In genomic region chr9:118595719-118596305, GRCh38 we compare ENCODE assay signal across 8 cellular contexts.
DNase-seq lines count a peak whose midpoint lies in the region; ATAC-seq and TF ChIP-seq lines count a peak whose summit lies in the region.

No MANE protein-coding gene starts in this region.

- no peak overlapping the region for H3K27ac ChIP-seq in C4-2B
- no peak overlapping the region for H3K27ac ChIP-seq in thoracic aorta

- H3K4me3 ChIP-seq in Jurkat, Clone E6-1 (ENCODE audit: low read length) = no peak overlapping the region
- H3K4me3 ChIP-seq in thoracic aorta = no peak overlapping the region

- in situ Hi-C loops in SK-MEL-5 (cut with HindIII; ENCODE audit: low pct_unique_long_range_greater_than_20kb, low sequenced_read_pairs) (no loop called here), GM13976 (cut with MboI; ENCODE audit: low sequenced_read_pairs, unreplicated experiment) (loop anchor here (10.0 kb wide), 1 partner anchor 61 kb away; no protein-coding TSS in a partner anchor)

- ATAC-seq in thoracic aorta (ENCODE audit: insufficient number of reproducible peaks, low FRiP score, low read depth) (no peak), GM18511 (IDR thresholded peaks at IDR 0.05; ENCODE audit: unreplicated experiment) (no peak)

- H3K36me3 ChIP-seq in thoracic aorta = no peaks in the 10 kb centered on the region

- DNase-seq in Jurkat, Clone E6-1 (ENCODE audit: low read depth, low spot score) = peak; percentile 4
- DNase-seq in SK-MEL-5 (ENCODE audit: low read depth, low spot score) (peak; percentile 40), hepatic stellate cell (ENCODE audit: low spot score) (peak; percentile 1), thoracic aorta (ENCODE audit: low spot score) (no peak), GM13976 (ENCODE audit: low spot score) (no peak)
- no peak for DNase-seq in stimulated activated CD4-positive, alpha-beta T cell treated with anti-CD3 and anti-CD28 coated beads, Interleukin-4, amount 100 ng/mL, for 1 hour

- H3K4me1 ChIP-seq in thoracic aorta (ENCODE audit: control insufficient read depth in 1 of 2, low read depth in 2 of 2) = no peaks in the 10 kb centered on the region

- H3K27me3 ChIP-seq in thoracic aorta (replicated peaks; ENCODE audit: insufficient read depth) = no peaks in the 10 kb centered on the region

- TF ChIP-seq CTCF in C4-2B (conservative IDR thresholded peaks at IDR 0.05) (peak; percentile 51), thoracic aorta (IDR thresholded peaks at IDR 0.05) (peak; percentile 13), GM13976 (IDR thresholded peaks at IDR 0.05; ENCODE audit: borderline replicate concordance, control extremely low read depth, extremely low read depth, insufficient read depth, missing control alignments) (no peak)

- no peaks in the 10 kb centered on the region for H3K9me3 ChIP-seq in thoracic aorta

Comparison
In these comparisons a context has a peak if more than half of its experiments do, and no peak if none do; other contexts are left out.
1. DNase-seq: peak in Jurkat, Clone E6-1 (single experiment), SK-MEL-5 (single experiment) and hepatic stellate cell (single experiment); none in thoracic aorta (single experiment), GM13976 (single experiment) and stimulated activated CD4-positive, alpha-beta T cell treated with anti-CD3 and anti-CD28 coated beads, Interleukin-4, amount 100 ng/mL, for 1 hour (single experiment).